In the genomic region with DNA sequence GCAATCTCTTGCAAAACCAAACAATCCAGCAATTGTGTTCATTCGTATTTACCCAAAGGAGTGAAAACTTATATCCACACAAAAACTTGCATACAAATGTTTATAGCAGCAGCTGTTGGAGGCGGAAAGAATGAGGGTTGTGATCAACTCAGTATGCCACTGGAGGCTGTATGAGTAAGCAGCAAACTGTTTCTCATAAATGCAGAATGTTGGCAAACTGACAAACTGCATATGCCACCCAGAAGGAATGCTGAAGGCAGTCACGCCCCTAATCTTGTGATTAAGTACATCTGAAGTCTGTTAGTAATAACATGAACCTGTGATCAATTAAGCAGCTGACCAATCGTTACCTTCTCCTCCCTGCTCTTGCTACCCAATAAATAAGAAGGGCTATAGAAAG, we compare ENCODE assay signal across 13 cellular contexts.
A peak's percentile ranks its signal among the peaks of the same experiment; 100 is the strongest.
DNase-seq lines count a peak whose midpoint lies in the region; ATAC-seq and FAIRE-seq lines count a peak whose summit lies in the region.
"Had no signal": no experiment of that assay in that cellular context is flagged by ENCODE, and none has a peak within 500 bp of the region (broad histone marks: within the 10 kb centered on the region; RNA-seq: fewer than 3 reads in every experiment).

No MANE protein-coding gene starts in this region.

- peak; percentile 87 for FAIRE-seq in RCC 7860 (lab: Jason Lieb, UNC)
- FAIRE-seq: HepG2 had no signal

- H3K27ac ChIP-seq in epithelial cell of prostate, result peak overlapping the region; percentile 51
- H3K27ac ChIP-seq: neutrophil had no signal

- no peak for ATAC-seq in HG03378 (IDR thresholded peaks at IDR 0.05; ENCODE audit: unreplicated experiment)
- ATAC-seq: HepG2 had no signal

- H3K4me3 ChIP-seq in skeletal muscle cell (ENCODE audit: low read depth, low read length), result no peak overlapping the region

- DNase-seq in GM04503 (ENCODE audit: low read depth), result peak; percentile 90
- peak; percentile 86 for DNase-seq in RCC 7860 (ENCODE audit: low spot score)
- peak; percentile 89 for DNase-seq in epithelial cell of prostate (ENCODE audit: low read depth, low spot score)
- peak; percentile 86 for DNase-seq in skeletal muscle cell (ENCODE audit: low read depth)
- no peak for DNase-seq in DMS153 (lab: John Stamatoyannopoulos, UW)
- no peak for DNase-seq in HPDE6-E6E7 (ENCODE audit: extremely low spot score)
- DNase-seq in stimulated activated CD4-positive, alpha-beta T cell treated with anti-CD3 and anti-CD28 coated beads, Interleukin-4, amount 100 ng/mL, for 1 hour, result no peak
- DNase-seq: activated T-cell treated with anti-CD3 and anti-CD28 coated beads, Interleukin-2, amount 50 U/mL, for 24 hours; immature natural killer cell; NCI-H446 treated with DMSO at 0.1 percent for 48 hours had no signal

Comparison
In these comparisons a context has a peak if more than half of its experiments do, and no peak if none do; other contexts are left out.
1. DNase-seq: peak in GM04503 (single experiment), RCC 7860 (single experiment), epithelial cell of prostate (single experiment) and skeletal muscle cell (single experiment); none in DMS153 (single experiment), HPDE6-E6E7 (single experiment) and stimulated activated CD4-positive, alpha-beta T cell treated with anti-CD3 and anti-CD28 coated beads, Interleukin-4, amount 100 ng/mL, for 1 hour (single experiment).